Comparison of ENCODE assay signal across 38 cellular contexts in the genomic region with DNA sequence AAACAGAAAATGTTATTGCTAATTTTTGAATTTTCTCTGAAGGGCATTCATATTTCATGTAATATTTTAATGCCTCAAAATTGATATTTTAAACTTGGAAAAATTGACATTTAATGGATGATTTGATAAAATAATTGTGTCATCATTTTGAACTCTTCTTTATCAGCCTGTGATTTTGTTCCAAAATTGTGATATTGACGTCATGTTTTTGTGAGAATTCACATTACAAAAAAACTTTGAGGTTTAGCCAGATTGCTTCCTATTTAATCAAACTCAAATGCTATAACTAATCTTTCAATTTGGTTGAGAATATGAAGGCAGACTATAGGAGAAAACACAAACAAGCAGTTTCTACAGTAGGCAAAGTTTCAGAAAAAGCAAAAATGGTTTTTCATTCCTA.
"Had no signal": no experiment of that assay in that cellular context is flagged by ENCODE, and none has a peak within 500 bp of the region (broad histone marks: within the 10 kb centered on the region; RNA-seq: fewer than 3 reads in every experiment).

No MANE protein-coding gene starts in this region.

- H3K27me3 ChIP-seq: ascending aorta, cardiac muscle cell had no signal

- H3K9me3 ChIP-seq: ascending aorta had no signal

- H3K4me1 ChIP-seq: ascending aorta had no signal

- H3K4me3 ChIP-seq: ascending aorta, cardiac muscle cell had no signal

- H3K4me3 Mint-ChIP-seq: activated B cell treated with CpG ODN at 0.5 μM for 24 hours; activated CD4-positive, alpha-beta memory T cell treated with anti-CD3 and anti-CD28 coated beads for 36 hours; activated CD4-positive, alpha-beta T cell treated with anti-CD3 and anti-CD28 coated beads, Interleukin-2, amount 10 ng/mL, durations not matched to agents 24 days and 14 days; activated CD8-positive, alpha-beta T cell treated with anti-CD3 and anti-CD28 coated beads for 36 hours; activated naive CD4-positive, alpha-beta T cell treated with anti-CD3 and anti-CD28 coated beads for 36 hours; activated naive CD8-positive, alpha-beta T cell treated with anti-CD3 and anti-CD28 coated beads for 36 hours; activated T-cell treated with anti-CD3 and anti-CD28 coated beads, Interleukin-2, amount 50 U/mL, for 4 hours; activated T-cell treated with anti-CD3 and anti-CD28 coated beads, Interleukin-2, amount 50 U/mL, for 72 hours; activated T-helper 1 cell treated with anti-CD3 and anti-CD28 coated beads, Interleukin-12 subunit alpha, Interleukin-12 subunit beta, Interleukin-2, Interleukin-4 antibody, amounts not matched to agents 30 ng/mL and 10 ng/mL and 1 ng/mL, durations not matched to agents 14 hours and 24 hours and 36 hours; activated T-helper 17 cell treated with anti-CD3 and anti-CD28 coated beads, Interleukin-2, amount 50 U/mL, for 72 hours; brain; central memory CD8-positive, alpha-beta T cell; T-helper 1 cell treated with Interleukin-12 subunit alpha and Interleukin-12 subunit beta and Interleukin-4 antibody, amounts not matched to agents 30 μg/mL and 1 μg/mL, for 36 hours; T-helper 2 cell treated with Interferon-gamma antibody and Interleukin-4, amounts not matched to agents 5 μg/mL and 100 μg/mL, for 36 hours had no signal

- ATAC-seq: activated CD8-positive, alpha-beta T cell treated with anti-CD3 and anti-CD28 coated beads for 36 hours; activated naive CD4-positive, alpha-beta T cell treated with anti-CD3 and anti-CD28 coated beads, Interleukin-2, amount 50 U/mL, for 72 hours; activated T-cell treated with anti-CD3 and anti-CD28 coated beads, Interleukin-2, amount 50 U/mL, for 4 hours; activated T-cell treated with anti-CD3 and anti-CD28 coated beads, Interleukin-2, amount 50 U/mL, for 72 hours; activated T-helper 17 cell treated with anti-CD3 and anti-CD28 coated beads, Interleukin-2, amount 50 U/mL, for 72 hours had no signal

- DNase-seq: activated B cell treated with CpG ODN at 0.5 μM for 24 hours; activated CD4-positive, alpha-beta memory T cell treated with anti-CD3 and anti-CD28 coated beads for 36 hours; activated CD4-positive, alpha-beta T cell treated with anti-CD3 and anti-CD28 coated beads for 4 hours; activated CD4-positive, alpha-beta T cell treated with anti-CD3 and anti-CD28 coated beads, Interleukin-2, amount 10 ng/mL, durations not matched to agents 24 days and 14 days; activated CD4-positive, alpha-beta T cell treated with anti-CD3 and anti-CD28 coated beads, Interleukin-2, amount 50 U/mL, for 1 hour; activated CD4-positive, alpha-beta T cell treated with anti-CD3 and anti-CD28 coated beads, Interleukin-2, amount 50 U/mL, for 4 hours; activated CD4-positive, CD25-positive, alpha-beta regulatory T cell treated with anti-CD3 and anti-CD28 coated beads, Interleukin-2, amount 50 U/mL, for 72 hours; activated CD8-positive, alpha-beta memory T cell treated with anti-CD3 and anti-CD28 coated beads, Interleukin-2, amount 50 U/mL, for 4 hours; activated CD8-positive, alpha-beta T cell treated with anti-CD3 and anti-CD28 coated beads for 36 hours; activated effector memory CD4-positive, alpha-beta T cell treated with anti-CD3 and anti-CD28 coated beads, Interleukin-2, amount 50 U/mL, for 16 hours; activated gamma-delta T cell treated with Interleukin-2 at 50 U/mL for 16 hours; activated naive CD4-positive, alpha-beta T cell; activated naive CD4-positive, alpha-beta T cell treated with anti-CD3 and anti-CD28 coated beads for 36 hours; activated naive CD4-positive, alpha-beta T cell treated with anti-CD3 and anti-CD28 coated beads, Interleukin-2, amount 50 U/mL, for 16 hours; activated naive CD8-positive, alpha-beta T cell treated with anti-CD3 and anti-CD28 coated beads for 36 hours; activated T-cell treated with anti-CD3 and anti-CD28 coated beads for 4 hours; activated T-cell treated with anti-CD3 and anti-CD28 coated beads, Interleukin-2, amount 50 U/mL, for 1 hour; activated T-cell treated with anti-CD3 and anti-CD28 coated beads, Interleukin-2, amount 50 U/mL, for 4 hours; activated T-cell treated with anti-CD3 and anti-CD28 coated beads, Interleukin-2, amount 50 U/mL, for 72 hours; amygdala; anterior cingulate cortex; caudate nucleus; cerebellar nuclear complex; T-helper 1 cell; T-helper 2 cell; T-helper 9 cell had no signal

- FAIRE-seq: bronchial epithelial cell, TTC549 had no signal

- H3K9me3 Mint-ChIP-seq: activated CD4-positive, alpha-beta T cell treated with anti-CD3 and anti-CD28 coated beads, Interleukin-2, amount 10 ng/mL, durations not matched to agents 24 days and 14 days; activated naive CD8-positive, alpha-beta T cell treated with anti-CD3 and anti-CD28 coated beads for 36 hours; activated T-helper 1 cell treated with anti-CD3 and anti-CD28 coated beads, Interleukin-12 subunit alpha, Interleukin-12 subunit beta, Interleukin-2, Interleukin-4 antibody, amounts not matched to agents 30 ng/mL and 10 ng/mL and 1 ng/mL, durations not matched to agents 14 hours and 24 hours and 36 hours had no signal

- H3K27me3 Mint-ChIP-seq: activated B cell treated with CpG ODN at 0.5 μM for 24 hours; activated CD4-positive, alpha-beta memory T cell treated with anti-CD3 and anti-CD28 coated beads for 36 hours; activated CD4-positive, alpha-beta T cell treated with anti-CD3 and anti-CD28 coated beads, Interleukin-2, amount 10 ng/mL, durations not matched to agents 24 days and 14 days; activated CD8-positive, alpha-beta T cell treated with anti-CD3 and anti-CD28 coated beads for 36 hours; activated naive CD8-positive, alpha-beta T cell treated with anti-CD3 and anti-CD28 coated beads for 36 hours; activated T-helper 17 cell treated with anti-CD3 and anti-CD28 coated beads, Interleukin-2, amount 50 U/mL, for 72 hours; brain; central memory CD8-positive, alpha-beta T cell had no signal

- H3K27ac Mint-ChIP-seq: activated B cell treated with CpG ODN at 0.5 μM for 24 hours; activated CD4-positive, alpha-beta memory T cell treated with anti-CD3 and anti-CD28 coated beads for 36 hours; activated CD4-positive, alpha-beta T cell treated with anti-CD3 and anti-CD28 coated beads, Interleukin-2, amount 10 ng/mL, durations not matched to agents 24 days and 14 days; activated CD8-positive, alpha-beta T cell treated with anti-CD3 and anti-CD28 coated beads for 36 hours; activated naive CD4-positive, alpha-beta T cell treated with anti-CD3 and anti-CD28 coated beads for 36 hours; activated naive CD4-positive, alpha-beta T cell treated with anti-CD3 and anti-CD28 coated beads, Interleukin-2, amount 50 U/mL, for 72 hours; activated naive CD8-positive, alpha-beta T cell treated with anti-CD3 and anti-CD28 coated beads for 36 hours; activated T-cell treated with anti-CD3 and anti-CD28 coated beads, Interleukin-2, amount 50 U/mL, for 72 hours; activated T-helper 1 cell treated with anti-CD3 and anti-CD28 coated beads, Interleukin-12 subunit alpha, Interleukin-12 subunit beta, Interleukin-2, Interleukin-4 antibody, amounts not matched to agents 30 ng/mL and 10 ng/mL and 1 ng/mL, durations not matched to agents 14 hours and 24 hours and 36 hours; activated T-helper 17 cell treated with anti-CD3 and anti-CD28 coated beads, Interleukin-2, amount 50 U/mL, for 72 hours; brain; T-helper 1 cell treated with Interleukin-12 subunit alpha and Interleukin-12 subunit beta and Interleukin-4 antibody, amounts not matched to agents 30 μg/mL and 1 μg/mL, for 36 hours; T-helper 2 cell treated with Interferon-gamma antibody and Interleukin-4, amounts not matched to agents 5 μg/mL and 100 μg/mL, for 36 hours had no signal

- H3K27ac ChIP-seq: ascending aorta, cardiac muscle cell, VCaP had no signal

- H3K36me3 Mint-ChIP-seq: activated CD4-positive, alpha-beta memory T cell treated with anti-CD3 and anti-CD28 coated beads for 36 hours; activated naive CD4-positive, alpha-beta T cell treated with anti-CD3 and anti-CD28 coated beads, Interleukin-2, amount 50 U/mL, for 72 hours; activated naive CD8-positive, alpha-beta T cell treated with anti-CD3 and anti-CD28 coated beads for 36 hours had no signal

- H3K4me1 Mint-ChIP-seq: activated B cell treated with CpG ODN at 0.5 μM for 24 hours; activated CD4-positive, alpha-beta T cell treated with anti-CD3 and anti-CD28 coated beads, Interleukin-2, amount 10 ng/mL, durations not matched to agents 24 days and 14 days; activated naive CD8-positive, alpha-beta T cell treated with anti-CD3 and anti-CD28 coated beads for 36 hours; activated T-helper 17 cell treated with anti-CD3 and anti-CD28 coated beads, Interleukin-2, amount 50 U/mL, for 72 hours; central memory CD8-positive, alpha-beta T cell had no signal

- H3K36me3 ChIP-seq: cardiac muscle cell had no signal
